22 cellular contexts compared by ENCODE assay signal in the genomic region with DNA sequence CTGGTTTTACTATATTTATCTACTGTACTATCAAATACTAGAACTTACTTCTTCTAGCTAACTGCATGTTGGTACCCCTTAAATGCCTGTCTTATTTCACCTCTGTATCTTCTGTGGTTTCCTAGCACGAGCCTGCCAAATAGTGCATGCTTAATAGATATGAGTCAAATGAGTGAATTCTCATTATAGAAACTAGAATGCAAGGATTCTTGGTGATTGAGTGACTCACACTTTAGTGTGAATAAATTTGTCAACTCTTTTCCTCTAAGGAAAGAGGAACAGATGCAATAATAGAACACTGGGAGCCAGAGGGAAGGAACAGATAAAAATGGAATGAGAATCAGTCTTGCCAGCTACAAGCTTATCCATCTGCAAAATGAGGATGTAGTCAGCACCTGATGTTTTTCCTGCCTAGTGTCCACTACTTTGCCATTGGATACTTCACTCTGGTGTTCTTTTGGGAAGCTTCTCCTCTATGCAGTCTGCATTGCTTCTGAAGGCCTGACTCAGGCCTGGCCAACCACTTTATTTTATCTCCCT.
"Had no signal": no experiment of that assay in that cellular context is flagged by ENCODE, and none has a peak within 500 bp of the region (broad histone marks: within the 10 kb centered on the region; RNA-seq: fewer than 3 reads in every experiment).

No MANE protein-coding gene starts in this region.

- ATAC-seq: body of pancreas; gastrocnemius medialis; left cardiac atrium; sciatic nerve; stimulated activated memory B cell treated with anti-CD40 and anti-IgM and Interleukin-4, amounts not matched to agents 10 μg/mL and 1 μg/mL and 100 μg/mL, for 72 hours; upper lobe of right lung had no signal

- H3K27me3 ChIP-seq: body of pancreas, esophagus muscularis mucosa, gastrocnemius medialis, neutrophil, thyroid gland, upper lobe of right lung had no signal

- H2AFZ ChIP-seq: parathyroid adenoma had no signal

- H3K4me1 ChIP-seq: body of pancreas, esophagus muscularis mucosa, gastrocnemius medialis, thyroid gland, upper lobe of right lung had no signal

- DNase-seq: activated CD4-positive, alpha-beta T cell treated with anti-CD3 and anti-CD28 coated beads for 4 hours; activated CD4-positive, alpha-beta T cell treated with anti-CD3 and anti-CD28 coated beads, Interleukin-2, amount 50 U/mL, for 48 hours; activated CD4-positive, CD25-positive, alpha-beta regulatory T cell; activated CD8-positive, alpha-beta memory T cell treated with anti-CD3 and anti-CD28 coated beads, Interleukin-2, amount 50 U/mL, for 48 hours; activated naive CD4-positive, alpha-beta T cell treated with Interleukin-2 at 50 U/mL for 16 hours; activated naive CD8-positive, alpha-beta T cell treated with anti-CD3 and anti-CD28 coated beads for 36 hours; activated T-cell treated with anti-CD3 and anti-CD28 coated beads, Interleukin-2, amount 50 U/mL, for 48 hours; body of pancreas; gastrocnemius medialis; islet precursor cell; left cardiac atrium; stimulated activated CD4-positive, alpha-beta T cell treated with anti-CD3 and anti-CD28 coated beads, Interleukin-15, amount 100 ng/mL, for 24 hours; T1000; thyroid gland; upper lobe of right lung had no signal

- FAIRE-seq: colon had no signal

- H3K9me3 ChIP-seq: body of pancreas, esophagus muscularis mucosa, gastrocnemius medialis, neutrophil, thyroid gland, upper lobe of right lung had no signal

- H3K4me2 ChIP-seq: smooth muscle cell had no signal

- H3K79me2 ChIP-seq: parathyroid adenoma had no signal

- H3K9ac ChIP-seq: parathyroid adenoma had no signal

- H3K36me3 ChIP-seq: esophagus muscularis mucosa, gastrocnemius medialis, neutrophil, thyroid gland, upper lobe of right lung had no signal

- H3K4me3 ChIP-seq: body of pancreas, esophagus muscularis mucosa, gastrocnemius medialis, smooth muscle cell, thyroid gland, upper lobe of right lung had no signal

- H3K27ac ChIP-seq: body of pancreas, esophagus muscularis mucosa, gastrocnemius medialis, neutrophil, parathyroid adenoma, thyroid gland, upper lobe of right lung had no signal
